In the genomic region with DNA sequence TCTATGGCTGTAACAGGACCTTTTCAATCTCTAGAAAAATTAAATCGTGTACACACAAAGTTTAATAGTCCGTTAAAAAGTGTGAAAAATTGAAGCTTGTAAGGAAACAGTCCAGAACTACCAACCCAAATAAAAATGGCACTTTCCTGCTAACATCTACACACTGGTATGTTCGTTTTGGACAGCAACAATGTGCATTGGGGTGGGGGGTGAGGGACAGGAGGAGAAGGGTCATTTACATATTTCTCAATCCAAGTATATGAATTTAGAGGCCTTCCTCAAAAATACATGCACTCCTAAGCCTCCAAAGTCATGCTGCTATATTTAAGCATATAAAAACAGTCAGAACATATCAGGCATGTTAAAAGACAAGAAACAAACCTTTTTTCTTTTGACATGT, we compare ENCODE assay signal across 8 cellular contexts. TPM values are rescaled to one million over a fixed set of nuclear protein-coding genes. Genes with fewer than 3 reads are reported as not detected.
A peak's percentile ranks its signal among the peaks of the same experiment; 100 is the strongest.
DNase-seq lines count a peak whose midpoint lies in the region; ATAC-seq and TF ChIP-seq lines count a peak whose summit lies in the region.

No MANE protein-coding gene starts in this region.

- CTCF ChIA-PET in OCI-LY7 (lab: Charles Lee; ENCODE audit: unreplicated experiment), result no interaction called here

- H3K36me3 Mint-ChIP-seq in endothelial cell (ENCODE audit: low read depth, unreplicated experiment), result peaks cover 1% of the 10 kb centered on the region

- H4K20me1 ChIP-seq in DOHH2 (ENCODE audit: control insufficient read depth, insufficient read depth, low read depth, low read length), result peaks cover 65% of the 10 kb centered on the region
- H4K20me1 ChIP-seq in OCI-LY7 (ENCODE audit: insufficient read depth, low read length), result peaks cover 53% of the 10 kb centered on the region
- H4K20me1 ChIP-seq in osteoblast (ENCODE audit: insufficient read depth, low read length), result peaks cover 69% of the 10 kb centered on the region

- H3K27ac ChIP-seq in DOHH2 (ENCODE audit: low read depth, low read length) (no peak overlapping the region), OCI-LY7 (ENCODE audit: low read depth, low read length, poor library complexity, severe bottlenecking) (no peak overlapping the region), osteoblast (ENCODE audit: low read depth, low read length) (peak overlapping the region; percentile 99)

- no peak for TF ChIP-seq CTCF in DOHH2 (IDR thresholded peaks at IDR 0.05; ENCODE audit: low read depth, low read length, poor library complexity, severe bottlenecking)
- no peak for TF ChIP-seq CTCF in OCI-LY7 (conservative IDR thresholded peaks at IDR 0.05; ENCODE audit: low read length)
- no peak for TF ChIP-seq CTCF in endothelial cell (IDR thresholded peaks at IDR 0.05; ENCODE audit: unreplicated experiment)
- no peak for TF ChIP-seq CTCF in osteoblast (IDR thresholded peaks at IDR 0.05; ENCODE audit: extremely low read depth, low read depth, low read length)

- peaks cover 7% of the 10 kb centered on the region for H3K27me3 Mint-ChIP-seq in endothelial cell (ENCODE audit: unreplicated experiment)

- H3F3A ChIP-seq in DOHH2 (ENCODE audit: control insufficient read depth, insufficient read depth), result peaks cover 13% of the 10 kb centered on the region; the same call in 1 of the 2 replicates

- H3K4me2 ChIP-seq in DOHH2 (ENCODE audit: low read length) (peak overlapping the region; percentile 89), OCI-LY7 (ENCODE audit: low read length) (peak overlapping the region; percentile 96), osteoblast (ENCODE audit: insufficient read depth, low read length) (peak overlapping the region; percentile 97)

- peaks cover 9% of the 10 kb centered on the region for H3K4me1 Mint-ChIP-seq in endothelial cell (ENCODE audit: unreplicated experiment)

- H3K27ac Mint-ChIP-seq in endothelial cell (ENCODE audit: unreplicated experiment), result no peak overlapping the region

- no peaks in the 10 kb centered on the region for H3K9me3 Mint-ChIP-seq in endothelial cell (ENCODE audit: unreplicated experiment)

- no TSS peak for BruUV-seq in OCI-LY7 (replicated peaks; lab: Mats Ljungman, UMichigan)

- DNase-seq in OCI-LY7 (ENCODE audit: low spot score), result no peak
- DNase-seq in endothelial cell (ENCODE audit: low spot score), result no peak
- DNase-seq in osteoblast (ENCODE audit: insufficient read length, low spot score, missing footprints), result no peak
- DNase-seq in DMS79 (lab: John Stamatoyannopoulos, UW), result no peak

- POLR2A ChIA-PET in OCI-LY7 (lab: Charles Lee), result interaction anchor here (0.8 kb wide), 1 partner anchor 10 kb away, joined by 3 read pairs; no protein-coding TSS in a partner anchor

- peaks cover 35% of the 10 kb centered on the region for H3K4me1 ChIP-seq in DOHH2 (ENCODE audit: control insufficient read depth, low read length)
- H3K4me1 ChIP-seq in OCI-LY7 (ENCODE audit: insufficient read depth, low read length, poor library complexity, severe bottlenecking), result peaks cover 38% of the 10 kb centered on the region
- H3K4me1 ChIP-seq in osteoblast (ENCODE audit: insufficient read depth, low read length), result peaks cover 12% of the 10 kb centered on the region

- H3K4me3 Mint-ChIP-seq in endothelial cell (ENCODE audit: unreplicated experiment), result peak overlapping the region; percentile 99

- no peaks in the 10 kb centered on the region for H3K9me2 ChIP-seq in DOHH2 (replicated peaks; ENCODE audit: control insufficient read depth, low read length)
- H3K9me2 ChIP-seq in OCI-LY7 (ENCODE audit: insufficient read depth, low read length), result no peaks in the 10 kb centered on the region

- H3K79me2 ChIP-seq in DOHH2 (ENCODE audit: control insufficient read depth, low read length) (peaks cover 91% of the 10 kb centered on the region), OCI-LY7 (ENCODE audit: insufficient read depth, low read depth, low read length) (peaks cover 80% of the 10 kb centered on the region), osteoblast (ENCODE audit: insufficient read depth, low read length) (peaks cover 75% of the 10 kb centered on the region)

- H3K9me3 ChIP-seq in DOHH2 (ENCODE audit: control insufficient read depth, insufficient read depth, low read length), result no peaks in the 10 kb centered on the region
- no peaks in the 10 kb centered on the region for H3K9me3 ChIP-seq in OCI-LY7 (ENCODE audit: low read length)
- H3K9me3 ChIP-seq in osteoblast (ENCODE audit: low read depth, low read length), result no peaks in the 10 kb centered on the region

- H3K4me3 ChIP-seq in DOHH2 (ENCODE audit: low read length) (peak overlapping the region; percentile 96), OCI-LY7 (ENCODE audit: low read depth, low read length, poor library complexity, severe bottlenecking) (peak overlapping the region; percentile 98), osteoblast (ENCODE audit: insufficient read depth, low read length) (peak overlapping the region; percentile 83)

- H3K36me3 ChIP-seq in DOHH2 (ENCODE audit: control insufficient read depth, low read length) (peaks cover 75% of the 10 kb centered on the region), OCI-LY7 (ENCODE audit: insufficient read depth, low read length) (peaks cover 72% of the 10 kb centered on the region), osteoblast (ENCODE audit: insufficient read depth, low read length) (peaks cover 26% of the 10 kb centered on the region)

- intact Hi-C loops in OCI-LY7 (cut with micrococcal nuclease; ENCODE audit: unreplicated experiment), result loop anchor here (10.0 kb wide), 1 partner anchor 544 kb away; the partner anchor contains the start of gene SNRPE

- H3K27me3 ChIP-seq in DOHH2 (ENCODE audit: control insufficient read depth, low read length) (no peaks in the 10 kb centered on the region), osteoblast (ENCODE audit: insufficient read depth, low read length) (no peaks in the 10 kb centered on the region)

- no peak for ATAC-seq in HG02970 (IDR thresholded peaks at IDR 0.05; ENCODE audit: low FRiP score, unreplicated experiment)
- ATAC-seq in HG03175 (IDR thresholded peaks at IDR 0.05; ENCODE audit: unreplicated experiment), result no peak
- ATAC-seq in GM18858 (IDR thresholded peaks at IDR 0.05; ENCODE audit: unreplicated experiment), result no peak

- H2AFZ ChIP-seq in OCI-LY7 (ENCODE audit: low read length) (no peak overlapping the region), osteoblast (ENCODE audit: low read length) (no peak overlapping the region)

RNA-seq across cellular contexts. Expression of gene PPP1R15B, which starts 2.5 kb away (rescaled TPM):
- 63.5 and 72.6 TPM in 2 replicates for total RNA-seq in OCI-LY7 (2014; rRNA removed; shearing (Covaris generic))
- total RNA-seq in OCI-LY7 (2022), result 79.2 and 91.3 TPM in 2 replicates
- 43.2 TPM for total RNA-seq in endothelial cell (ENCODE audit: unreplicated experiment)
- total RNA-seq in osteoblast, result 21.5 and 23.9 TPM in 2 replicates

RNA-seq across cellular contexts. Expression of gene PLEKHA6, which starts 49.4 kb away (rescaled TPM):
- total RNA-seq in OCI-LY7 (2014; rRNA removed; shearing (Covaris generic)), result not detected in 2 replicates
- not detected in 2 replicates for total RNA-seq in OCI-LY7 (2022)
- total RNA-seq in endothelial cell (ENCODE audit: unreplicated experiment), result 3.7 TPM
- 0.29 and 0.36 TPM in 2 replicates for total RNA-seq in osteoblast
